In the genomic region with DNA sequence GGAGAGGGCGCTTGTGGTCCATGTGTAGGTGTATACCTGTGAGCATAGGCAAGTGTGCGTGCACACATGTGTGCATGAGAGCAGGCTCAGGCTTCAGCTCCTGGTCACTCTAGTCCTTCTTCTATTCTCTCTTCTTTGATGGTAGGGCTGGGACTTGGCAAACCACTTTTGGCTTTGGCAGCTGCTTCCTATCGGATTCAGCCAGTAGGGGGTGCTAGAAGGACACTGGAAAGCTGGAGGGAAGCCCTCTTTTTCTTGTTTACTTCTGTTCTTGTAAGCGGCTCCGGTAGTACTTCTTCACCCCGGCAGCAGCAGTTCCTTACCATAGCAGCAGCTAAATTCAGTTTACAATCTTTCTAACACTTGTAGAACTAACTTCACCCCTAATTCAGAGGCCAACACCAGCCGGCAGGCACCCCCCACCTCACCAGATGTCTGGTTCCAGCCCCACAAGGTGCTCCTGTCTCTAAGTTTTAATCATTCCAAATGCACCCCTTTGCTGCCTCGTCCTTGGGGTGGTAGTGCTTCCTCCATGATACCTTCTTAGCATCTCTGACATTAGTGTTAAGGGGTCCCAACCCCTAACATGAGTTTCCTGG, we compare ENCODE assay signal across 8 cellular contexts. TPM values are rescaled to one million over a fixed set of nuclear protein-coding genes. Genes with fewer than 3 reads are reported as not detected.
DNase-seq lines count a peak whose midpoint lies in the region; ATAC-seq, FAIRE-seq and TF ChIP-seq lines count a peak whose summit lies in the region.

No MANE protein-coding gene starts in this region.

- H3K4me1 ChIP-seq in NT2/D1 (ENCODE audit: insufficient read depth, insufficient read length) = peaks cover 10% of the 10 kb centered on the region

- H3K36me3 ChIP-seq in BJ (ENCODE audit: control insufficient read depth, insufficient read depth, low read length) (no peaks in the 10 kb centered on the region), NT2/D1 (ENCODE audit: insufficient read depth, insufficient read length, low read length) (no peaks in the 10 kb centered on the region)

- no peak for ATAC-seq in HG02870 (IDR thresholded peaks at IDR 0.05; ENCODE audit: unreplicated experiment)
- ATAC-seq in HG02981 (IDR thresholded peaks at IDR 0.05; ENCODE audit: unreplicated experiment) = no peak

- DNase-seq in BJ (ENCODE audit: low read depth) (no peak), H54 (ENCODE audit: insufficient read length, low spot score) (peak; percentile 57), NT2/D1 (ENCODE audit: low read depth, low spot score) (peak; percentile 91), germinal center (ENCODE audit: low spot score) (peak; percentile 38)
- DNase-seq in activated T-cell treated with anti-CD3 and anti-CD28 coated beads, Interleukin-2, amount 50 U/mL, for 1 hour = peak; percentile 36
- peak; percentile 36 to 57 for DNase-seq in stimulated activated CD4-positive, alpha-beta T cell treated with anti-CD3 and anti-CD28 coated beads, Interleukin-15, amount 100 ng/mL, for 48 hours (ENCODE audit: low read depth in 2 of 2)

- H3K4me3 ChIP-seq in BJ (ENCODE audit: low read depth, low read length) (no peak overlapping the region), NT2/D1 (ENCODE audit: insufficient read length, low read depth) (no peak overlapping the region)

- no peaks in the 10 kb centered on the region for H3K9me3 ChIP-seq in NT2/D1 (ENCODE audit: insufficient read depth, low read length)

- H3K27me3 ChIP-seq in BJ (ENCODE audit: control insufficient read depth, insufficient read depth, low read length) (no peaks in the 10 kb centered on the region; the same call in 1 of the 2 replicates), NT2/D1 (ENCODE audit: insufficient read depth, insufficient read length) (no peaks in the 10 kb centered on the region)

- POLR2A ChIA-PET in BJ (lab: Charles Lee) = interaction anchor here (0.6 kb wide), 1 partner anchor 423 kb away, joined by 3 read pairs; the partner anchor contains the start of gene INTS7

- CTCF ChIA-PET in BJ (lab: Yijun Ruan, JAX) = interaction anchor here (0.6 to 7.8 kb wide), 13 partner anchors 8 to 1553 kb away, joined by 3 to 176 read pairs (median 8); no protein-coding TSS in a partner anchor

- TF ChIP-seq CTCF in BJ (IDR thresholded peaks at IDR 0.05; ENCODE audit: insufficient read depth, low read depth, low read length) = peak; percentile 55

- H3K9ac ChIP-seq in NT2/D1 (ENCODE audit: insufficient read length, low read depth) = no peak overlapping the region

- no peak for FAIRE-seq in H54 (lab: Jason Lieb, UNC)

- no peak for TF ChIP-seq POLR2A in H54 (IDR thresholded peaks at IDR 0.05; ENCODE audit: low read depth, low read length)

RNA-seq across cellular contexts. Expression of gene NENF, which starts 25.1 kb away (rescaled TPM):
- polyA plus RNA-seq in BJ (2011; rRNA removed) = 77.4 and 85.6 TPM in 2 replicates
- 12.2 and 22.4 TPM in 2 replicates for polyA minus RNA-seq in BJ (2011; rRNA and poly(A)+ RNA removed)

RNA-seq across cellular contexts. Expression of gene PACC1, which starts 43.2 kb away (rescaled TPM):
- polyA plus RNA-seq in BJ (2011; rRNA removed) = 8.3 and 12.7 TPM in 2 replicates
- 4.4 and 8.7 TPM in 2 replicates for polyA minus RNA-seq in BJ (2011; rRNA and poly(A)+ RNA removed)
